ENCODE assay signal across 1 cellular context in the genomic region with DNA sequence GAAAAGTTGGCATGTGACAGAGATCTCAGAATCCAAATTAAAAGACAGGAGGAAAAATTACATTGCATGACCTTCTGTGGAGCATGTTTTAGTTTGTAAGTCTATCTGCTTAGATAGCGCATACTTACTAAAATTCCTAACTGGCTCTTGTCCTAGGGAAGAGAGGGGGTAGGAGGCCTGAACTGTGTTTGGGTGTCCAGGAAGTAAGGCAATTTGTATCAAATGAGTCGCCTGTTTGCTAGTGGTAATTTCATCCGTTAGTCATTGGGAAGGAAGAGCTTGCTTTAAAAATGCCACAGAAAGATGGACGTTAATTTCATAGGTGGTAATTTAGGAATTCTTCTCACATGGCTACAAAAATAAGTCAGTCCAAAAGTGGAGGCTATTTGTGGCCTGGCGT.
TF ChIP-seq lines count a peak whose summit lies in the region.

No MANE protein-coding gene starts in this region.

TF ChIP-seq in HepG2, 621 proteins besides CTCF, POLR2A, EP300 and RAD21 (continued from another document):
- TF ChIP-seq, protein P1, sequence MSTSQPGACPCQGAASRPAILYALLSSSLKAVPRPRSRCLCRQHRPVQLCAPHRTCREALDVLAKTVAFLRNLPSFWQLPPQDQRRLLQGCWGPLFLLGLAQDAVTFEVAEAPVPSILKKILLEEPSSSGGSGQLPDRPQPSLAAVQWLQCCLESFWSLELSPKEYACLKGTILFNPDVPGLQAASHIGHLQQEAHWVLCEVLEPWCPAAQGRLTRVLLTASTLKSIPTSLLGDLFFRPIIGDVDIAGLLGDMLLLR (CRISPR knock-in tag; IDR thresholded peaks at IDR 0.05): no peak
- TF ChIP-seq FLYWCH1 (CRISPR knock-in tag; IDR thresholded peaks at IDR 0.05) (no peak), TMF1 (CRISPR knock-in tag; IDR thresholded peaks at IDR 0.05; ENCODE audit: low read depth) (no peak), ZZZ3 (CRISPR knock-in tag; IDR thresholded peaks at IDR 0.05; ENCODE audit: borderline replicate concordance) (no peak), KAT2B (IDR thresholded peaks at IDR 0.05; ENCODE audit: borderline replicate concordance, low read depth, low read length) (no peak), KAT7 (CRISPR knock-in tag; IDR thresholded peaks at IDR 0.05; ENCODE audit: borderline replicate concordance) (no peak), CAMTA2 (CRISPR knock-in tag; IDR thresholded peaks at IDR 0.05; ENCODE audit: borderline replicate concordance) (no peak), ZC3H13 (CRISPR knock-in tag; IDR thresholded peaks at IDR 0.05) (no peak), ZNF562 (CRISPR knock-in tag; IDR thresholded peaks at IDR 0.05; ENCODE audit: borderline replicate concordance) (no peak), NCOA1 (CRISPR knock-in tag; IDR thresholded peaks at IDR 0.05) (no peak), ZBTB7A (CRISPR knock-in tag; IDR thresholded peaks at IDR 0.05) (no peak), ZNF260 (CRISPR knock-in tag; IDR thresholded peaks at IDR 0.05; ENCODE audit: borderline replicate concordance, low read depth) (no peak)
